In genomic region chrX:12814434-12814833, GRCh38 we compare ENCODE assay signal across 8 cellular contexts. TPM values are rescaled to one million over a fixed set of nuclear protein-coding genes. Genes with fewer than 3 reads are reported as not detected.
DNase-seq lines count a peak whose midpoint lies in the region; ATAC-seq, FAIRE-seq and TF ChIP-seq lines count a peak whose summit lies in the region.

No MANE protein-coding gene starts in this region.

- H3K9me3 ChIP-seq in CD4-positive, CD25-positive, alpha-beta regulatory T cell (ENCODE audit: control insufficient read depth in 2 of 2, low read length in 2 of 2): no peaks in the 10 kb centered on the region
- no peaks in the 10 kb centered on the region for H3K9me3 ChIP-seq in pancreas

- in situ Hi-C loops in GM13977 (cut with MboI; ENCODE audit: low pct_unique_long_range_greater_than_20kb, low sequenced_read_pairs, unreplicated experiment): loop anchor here (25.0 kb wide), 1 partner anchor 673 kb away; no protein-coding TSS in a partner anchor

- peaks cover 0 to 8% (median 5%) of the 10 kb centered on the region in 4 donors for H3K4me1 Mint-ChIP-seq in CD4-positive, CD25-positive, alpha-beta regulatory T cell

- H3K4me3 ChIP-seq in CD4-positive, CD25-positive, alpha-beta regulatory T cell (ENCODE audit: low read depth, low read length): no peak overlapping the region
- H3K4me3 ChIP-seq in Jurkat, Clone E6-1 (ENCODE audit: low read length): no peak overlapping the region
- no peak overlapping the region for H3K4me3 ChIP-seq in pancreas

- H3K4me1 ChIP-seq in CD4-positive, CD25-positive, alpha-beta regulatory T cell (ENCODE audit: control insufficient read depth, insufficient read depth, low read length, poor library complexity, severe bottlenecking): no peaks in the 10 kb centered on the region
- H3K4me1 ChIP-seq in pancreas: no peaks in the 10 kb centered on the region

- no peak overlapping the region for H3K27ac ChIP-seq in CD4-positive, CD25-positive, alpha-beta regulatory T cell (ENCODE audit: insufficient read depth, low read length, poor library complexity, severe bottlenecking)
- no peak overlapping the region for H3K27ac ChIP-seq in VCaP
- no peak overlapping the region for H3K27ac ChIP-seq in pancreas

- peak; percentile 2 to 64 (median 35) for DNase-seq in CD4-positive, CD25-positive, alpha-beta regulatory T cell
- DNase-seq in GM13977 (ENCODE audit: low spot score) (peak; percentile 64), pancreas (peak in 1 of 6 donors; percentile 29)
- DNase-seq in Jurkat, Clone E6-1 (ENCODE audit: low read depth, low spot score): peak; percentile 54

- peaks cover 12% of the 10 kb centered on the region for H3K36me3 ChIP-seq in CD4-positive, CD25-positive, alpha-beta regulatory T cell (ENCODE audit: control insufficient read depth, insufficient read depth, low read length)
- H3K36me3 ChIP-seq in pancreas: no peaks in the 10 kb centered on the region

- intact Hi-C loops in pancreas (cut with DNase I): no loop called here

- H3K27ac Mint-ChIP-seq in CD4-positive, CD25-positive, alpha-beta regulatory T cell: peak overlapping the region in 1 of 3 donors; percentile 76

- H3K9me3 Mint-ChIP-seq in CD4-positive, CD25-positive, alpha-beta regulatory T cell: peaks cover 0 to 2% (median 0%) of the 10 kb centered on the region in 7 donors

- no peak overlapping the region for H3K4me3 Mint-ChIP-seq in CD4-positive, CD25-positive, alpha-beta regulatory T cell

- H3K27me3 ChIP-seq in CD4-positive, CD25-positive, alpha-beta regulatory T cell (ENCODE audit: control insufficient read depth, insufficient read depth, low read length): no peaks in the 10 kb centered on the region
- H3K27me3 ChIP-seq in pancreas: peaks cover 0 to 5% (median 0%) of the 10 kb centered on the region in 4 donors

- TF ChIP-seq CTCF in GM13977 (IDR thresholded peaks at IDR 0.05; ENCODE audit: extremely low read depth, insufficient read depth, missing control alignments) (peak; percentile 74), VCaP (conservative IDR thresholded peaks at IDR 0.05) (peak; percentile 69), pancreas (IDR thresholded peaks at IDR 0.05) (peak in 3 of 4 donors; percentile 10 to 29 (median 26))

- peaks cover 9% of the 10 kb centered on the region for H3K36me3 Mint-ChIP-seq in CD4-positive, CD25-positive, alpha-beta regulatory T cell

- peak; percentile 89 for FAIRE-seq in pancreas (lab: Jason Lieb, UNC)

- H3K27me3 Mint-ChIP-seq in CD4-positive, CD25-positive, alpha-beta regulatory T cell: no peaks in the 10 kb centered on the region

- 18% methylated on average over 4 of the region's 4 CpGs for WGBS in pancreas, 2 donors

- peak in 1 of 2 donors; percentile 43 for ATAC-seq in CD4-positive, CD25-positive, alpha-beta regulatory T cell (ENCODE audit: low read depth in 2 of 2)
- ATAC-seq in esophagus mucosa: peak; percentile 52
- peak in 3 of 4 donors; percentile 69 to 74 (median 73) for ATAC-seq in pancreas
- ATAC-seq in HG02610 (IDR thresholded peaks at IDR 0.05; ENCODE audit: unreplicated experiment): no peak
- no peak for ATAC-seq in HG02623 (IDR thresholded peaks at IDR 0.05; ENCODE audit: unreplicated experiment)

RNA-seq across cellular contexts. Expression of gene PRPS2, which starts 23.2 kb away (rescaled TPM):
- total RNA-seq in CD4-positive, CD25-positive, alpha-beta regulatory T cell: 18.0 TPM
- 10 to 100 TPM; 23.7 to 31.7 (median 30.1) TPM for polyA plus RNA-seq in CD4-positive, CD25-positive, alpha-beta regulatory T cell
- 79.8 TPM for polyA plus RNA-seq in Jurkat, Clone E6-1 (2012; ENCODE audit: insufficient read depth, insufficient read length)
- total RNA-seq in esophagus mucosa (37.3 TPM), pancreas (10 to 100 TPM; 32.6 to 57.7 (median 42.6) TPM)
- 10 to 100 TPM; 19.3 to 21.4 TPM for polyA plus RNA-seq in pancreas

RNA-seq across cellular contexts. Expression of gene TLR7, which starts 52.4 kb away (rescaled TPM):
- total RNA-seq in CD4-positive, CD25-positive, alpha-beta regulatory T cell: not detected
- polyA plus RNA-seq in CD4-positive, CD25-positive, alpha-beta regulatory T cell: under 1 TPM in 2 of 4 donors, not detected in 2; 0.02 to 0.15 TPM
- polyA plus RNA-seq in Jurkat, Clone E6-1 (2012; ENCODE audit: insufficient read depth, insufficient read length): not detected
- total RNA-seq in esophagus mucosa (0.08 TPM), pancreas (1 to 10 TPM in 2 of 6 donors, under 1 TPM in 4; 0.05 to 5.1 (median 0.22) TPM)
- polyA plus RNA-seq in pancreas: under 1 TPM; 0.08 to 0.09 TPM

Comparison
In these comparisons a context has a peak if more than half of its experiments do, and no peak if none do; other contexts are left out.
1. ATAC-seq: peak in esophagus mucosa (single experiment) and pancreas (3 of 4); none in HG02610 (single experiment) and HG02623 (single experiment).
2. Peak in every context shown above with its lines, with median percentiles within 50 percentile points of each other: CTCF ChIP-seq.